ENCODE assay signal across 25 cellular contexts in the genomic region with DNA sequence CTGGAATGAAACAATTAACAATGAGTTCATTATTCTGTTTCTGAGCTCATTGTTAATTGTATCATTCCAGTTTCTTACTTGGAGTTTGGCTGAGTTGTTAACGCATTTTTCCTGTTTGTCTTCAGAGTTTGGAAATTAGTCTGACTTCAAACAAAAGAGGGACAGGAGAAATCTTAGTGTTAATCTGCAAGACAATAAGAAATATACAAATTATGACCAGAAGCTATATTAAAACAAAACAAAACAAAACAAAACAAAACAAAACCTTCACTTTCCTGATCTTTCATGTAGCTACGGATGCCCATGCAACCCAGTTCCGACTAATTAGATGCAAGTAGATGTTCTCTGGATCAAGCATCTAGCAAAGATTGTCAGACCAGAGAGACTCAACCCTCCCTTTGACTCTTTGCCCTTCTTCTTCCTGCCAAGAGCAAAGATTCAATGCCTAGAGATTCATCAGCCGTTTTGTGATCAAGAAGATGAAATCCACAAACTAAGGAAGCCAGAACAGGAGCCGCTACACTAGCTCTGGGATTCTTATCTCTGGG.
"Had no signal": no experiment of that assay in that cellular context is flagged by ENCODE, and none has a peak within 500 bp of the region (broad histone marks: within the 10 kb centered on the region; RNA-seq: fewer than 3 reads in every experiment).

No MANE protein-coding gene starts in this region.

- H3K9me3 ChIP-seq: suprapubic skin, transverse colon, uterus had no signal

- H3K4me3 ChIP-seq: hepatocyte, left ventricle myocardium inferior, right atrium auricular region, suprapubic skin, transverse colon, uterus had no signal

- H3K36me3 ChIP-seq: left ventricle myocardium inferior, right atrium auricular region, suprapubic skin, transverse colon, uterus had no signal

- H3K4me1 Mint-ChIP-seq: activated B cell treated with CpG ODN at 0.5 μM for 24 hours; activated naive CD8-positive, alpha-beta T cell treated with anti-CD3 and anti-CD28 coated beads for 36 hours; memory B cell; naive B cell had no signal

- H3K27me3 ChIP-seq: hepatocyte, right atrium auricular region, suprapubic skin, transverse colon, uterus had no signal

- H3K4me1 ChIP-seq: suprapubic skin, transverse colon, uterus had no signal

- DNase-seq: activated B cell treated with CpG ODN at 0.5 μM for 24 hours; activated CD4-positive, alpha-beta memory T cell treated with anti-CD3 and anti-CD28 coated beads for 36 hours; activated CD4-positive, alpha-beta T cell treated with anti-CD3 and anti-CD28 coated beads for 48 hours; activated naive CD4-positive, alpha-beta T cell treated with Interleukin-2 at 50 U/mL for 16 hours; activated naive CD8-positive, alpha-beta T cell treated with anti-CD3 and anti-CD28 coated beads for 36 hours; activated T-cell treated with anti-CD3 and anti-CD28 coated beads, Interleukin-2, amount 50 U/mL, for 48 hours; effector CD4-positive, alpha-beta T cell; erythroblast; foreskin fibroblast; immature natural killer cell; kidney glomerular epithelial cell; left ventricle myocardium inferior; naive B cell; occipital lobe; stimulated activated CD4-positive, alpha-beta T cell treated with anti-CD3 and anti-CD28 coated beads, Interleukin-1b, Interleukin-23, amount 100 ng/mL, for 48 hours; transverse colon; uterus had no signal

- H3K27me3 Mint-ChIP-seq: activated B cell treated with CpG ODN at 0.5 μM for 24 hours; activated CD4-positive, alpha-beta memory T cell treated with anti-CD3 and anti-CD28 coated beads for 36 hours; activated naive CD8-positive, alpha-beta T cell treated with anti-CD3 and anti-CD28 coated beads for 36 hours; memory B cell; naive B cell; stimulated activated naive CD8-positive, alpha-beta T cell treated with anti-CD3 and anti-CD28 coated beads, Interleukin-15, Interleukin-2, amounts not matched to agents 100 ng/mL and 50 ng/mL, for 24 hours had no signal

- H3K4me3 Mint-ChIP-seq: activated B cell treated with CpG ODN at 0.5 μM for 24 hours; activated CD4-positive, alpha-beta memory T cell treated with anti-CD3 and anti-CD28 coated beads for 36 hours; activated naive CD8-positive, alpha-beta T cell treated with anti-CD3 and anti-CD28 coated beads for 36 hours; immature natural killer cell; memory B cell; stimulated activated naive CD8-positive, alpha-beta T cell treated with anti-CD3 and anti-CD28 coated beads, Interleukin-15, Interleukin-2, amounts not matched to agents 100 ng/mL and 50 ng/mL, for 24 hours; T-helper 1 cell treated with Interleukin-12 subunit alpha and Interleukin-12 subunit beta and Interleukin-4 antibody, amounts not matched to agents 30 μg/mL and 1 μg/mL, for 36 hours had no signal

- H3K79me2 ChIP-seq: hepatocyte had no signal

- H3K36me3 Mint-ChIP-seq: activated CD4-positive, alpha-beta memory T cell treated with anti-CD3 and anti-CD28 coated beads for 36 hours; activated naive CD8-positive, alpha-beta T cell treated with anti-CD3 and anti-CD28 coated beads for 36 hours; immature natural killer cell; memory B cell; naive B cell had no signal

- H3K4me2 ChIP-seq: hepatocyte had no signal

- FAIRE-seq: astrocyte had no signal

- H3K9me3 Mint-ChIP-seq: activated CD4-positive, alpha-beta memory T cell treated with anti-CD3 and anti-CD28 coated beads for 36 hours; memory B cell; T-helper 1 cell treated with Interleukin-12 subunit alpha and Interleukin-12 subunit beta and Interleukin-4 antibody, amounts not matched to agents 30 μg/mL and 1 μg/mL, for 36 hours had no signal

- H3K27ac ChIP-seq: hepatocyte, left ventricle myocardium inferior, right atrium auricular region, suprapubic skin, transverse colon, uterus had no signal

- H2AFZ ChIP-seq: hepatocyte had no signal

- H3K27ac Mint-ChIP-seq: activated B cell treated with CpG ODN at 0.5 μM for 24 hours; activated CD4-positive, alpha-beta memory T cell treated with anti-CD3 and anti-CD28 coated beads for 36 hours; activated naive CD8-positive, alpha-beta T cell treated with anti-CD3 and anti-CD28 coated beads for 36 hours; memory B cell; naive B cell; progenitor cell of endocrine pancreas; stimulated activated naive CD8-positive, alpha-beta T cell treated with anti-CD3 and anti-CD28 coated beads, Interleukin-15, Interleukin-2, amounts not matched to agents 100 ng/mL and 50 ng/mL, for 24 hours; T-helper 1 cell treated with Interleukin-12 subunit alpha and Interleukin-12 subunit beta and Interleukin-4 antibody, amounts not matched to agents 30 μg/mL and 1 μg/mL, for 36 hours had no signal
